In genomic region chr9:134328841-134329575, GRCh38 we compare ENCODE assay signal across 1 cellular context.
TF ChIP-seq lines count a peak whose summit lies in the region.

No MANE protein-coding gene starts in this region.

TF ChIP-seq in HepG2, 621 proteins besides CTCF, POLR2A, EP300 and RAD21 (continued from another document and continues in another):
- TF ChIP-seq THAP7 (CRISPR knock-in tag; IDR thresholded peaks at IDR 0.05) (no peak; the same call in 1 of the 2 replicates), POGZ (CRISPR knock-in tag; IDR thresholded peaks at IDR 0.05) (0 out of 2 replicates have a peak, but pooled peaks have one; percentile 15), ERF (CRISPR knock-in tag; IDR thresholded peaks at IDR 0.05) (no peak), FOXP1 (IDR thresholded peaks at IDR 0.05) (peak; percentile 97), FOXP1 (CRISPR knock-in tag; IDR thresholded peaks at IDR 0.05) (peak; percentile 99), ZBTB26 (CRISPR knock-in tag; IDR thresholded peaks at IDR 0.05; ENCODE audit: borderline replicate concordance) (no peak), ZBTB33 (CRISPR knock-in tag; IDR thresholded peaks at IDR 0.05) (no peak), ZNF576 (CRISPR knock-in tag; IDR thresholded peaks at IDR 0.05) (no peak), CC2D1A (CRISPR knock-in tag; IDR thresholded peaks at IDR 0.05) (no peak), ZNF841 (CRISPR knock-in tag; IDR thresholded peaks at IDR 0.05; ENCODE audit: borderline replicate concordance) (no peak), NFKB2 (CRISPR knock-in tag; IDR thresholded peaks at IDR 0.05; ENCODE audit: borderline replicate concordance) (no peak; the same call in 1 of the 2 replicates), ZSCAN12 (CRISPR knock-in tag; IDR thresholded peaks at IDR 0.05) (0 out of 2 replicates have a peak, but pooled peaks have one; percentile 70), ARID5B (CRISPR knock-in tag; IDR thresholded peaks at IDR 0.05) (0 out of 2 replicates have a peak, but pooled peaks have one; percentile 10), ZFAT (CRISPR knock-in tag; conservative IDR thresholded peaks at IDR 0.05) (no peak), ZSCAN20 (CRISPR knock-in tag; IDR thresholded peaks at IDR 0.05; ENCODE audit: borderline replicate concordance) (peak; percentile 41), TBX2 (CRISPR knock-in tag; IDR thresholded peaks at IDR 0.05; ENCODE audit: borderline replicate concordance) (peak; percentile 83), ZNF430 (CRISPR knock-in tag; IDR thresholded peaks at IDR 0.05) (no peak; the same call in 1 of the 2 replicates), SMAD9 (CRISPR knock-in tag; IDR thresholded peaks at IDR 0.05) (no peak), ZNF282 (IDR thresholded peaks at IDR 0.05; ENCODE audit: partially characterized antibody) (no peak), CENPT (CRISPR knock-in tag; IDR thresholded peaks at IDR 0.05; ENCODE audit: low read depth) (no peak), MXD4 (CRISPR knock-in tag; IDR thresholded peaks at IDR 0.05) (no peak), ZNF207 (IDR thresholded peaks at IDR 0.05; ENCODE audit: borderline replicate concordance) (no peak), HOXA9 (CRISPR knock-in tag; IDR thresholded peaks at IDR 0.05; ENCODE audit: borderline replicate concordance) (no peak; the same call in 1 of the 2 replicates), SP4 (CRISPR knock-in tag; IDR thresholded peaks at IDR 0.05) (peak; percentile 62; the same call in 1 of the 2 replicates), FOXO4 (CRISPR knock-in tag; conservative IDR thresholded peaks at IDR 0.05) (no peak), SKI (IDR thresholded peaks at IDR 0.05; ENCODE audit: partially characterized antibody) (peak; percentile 52), ELF1 (CRISPR knock-in tag; IDR thresholded peaks at IDR 0.05) (peak; percentile 18; the same call in 1 of the 2 replicates), ZNF850 (CRISPR knock-in tag; conservative IDR thresholded peaks at IDR 0.05) (no peak), ZNF121 (CRISPR knock-in tag; IDR thresholded peaks at IDR 0.05) (no peak), IRF2 (CRISPR knock-in tag; IDR thresholded peaks at IDR 0.05) (no peak), SAP130 (CRISPR knock-in tag; IDR thresholded peaks at IDR 0.05; ENCODE audit: low read depth) (peak; percentile 57), CHCHD3 (CRISPR knock-in tag; IDR thresholded peaks at IDR 0.05) (no peak), NR3C1 (CRISPR knock-in tag; IDR thresholded peaks at IDR 0.05) (no peak), ZNF234 (CRISPR knock-in tag; conservative IDR thresholded peaks at IDR 0.05) (no peak; the same call in 1 of the 2 replicates), SRF (IDR thresholded peaks at IDR 0.05; ENCODE audit: low read depth, low read length) (no peak), PHF5A (CRISPR knock-in tag; IDR thresholded peaks at IDR 0.05; ENCODE audit: low read depth, unreplicated experiment) (no peak), REXO4 (CRISPR knock-in tag; IDR thresholded peaks at IDR 0.05; ENCODE audit: borderline replicate concordance) (no peak), SIX1 (CRISPR knock-in tag; IDR thresholded peaks at IDR 0.05; ENCODE audit: borderline replicate concordance) (no peak), FOXC1 (CRISPR knock-in tag; IDR thresholded peaks at IDR 0.05; ENCODE audit: borderline replicate concordance) (peak; percentile 90; the same call in 1 of the 2 replicates), ETV6 (CRISPR knock-in tag; conservative IDR thresholded peaks at IDR 0.05) (no peak), ZBTB14 (CRISPR knock-in tag; IDR thresholded peaks at IDR 0.05) (no peak; the same call in 1 of the 2 replicates), ZFP36L2 (CRISPR knock-in tag; IDR thresholded peaks at IDR 0.05) (no peak), HDAC2 (CRISPR knock-in tag; IDR thresholded peaks at IDR 0.05) (peak; percentile 53), RFXAP (CRISPR knock-in tag; IDR thresholded peaks at IDR 0.05; ENCODE audit: borderline replicate concordance) (peak; percentile 29; the same call in 1 of the 2 replicates), POLR2G (IDR thresholded peaks at IDR 0.05; ENCODE audit: low read depth, low read length) (peak; percentile 78), ZBTB1 (CRISPR knock-in tag; IDR thresholded peaks at IDR 0.05; ENCODE audit: borderline replicate concordance) (no peak), AGO1 (IDR thresholded peaks at IDR 0.05; ENCODE audit: low read depth, low read length, poor library complexity, severe bottlenecking) (peak; percentile 28), NBN (conservative IDR thresholded peaks at IDR 0.05) (no peak), ZNF572 (CRISPR knock-in tag; IDR thresholded peaks at IDR 0.05) (peak; percentile 73; the same call in 1 of the 2 replicates), GZF1 (CRISPR knock-in tag; IDR thresholded peaks at IDR 0.05) (no peak), HOXA5 (CRISPR knock-in tag; IDR thresholded peaks at IDR 0.05) (peak; percentile 86), CBX5 (CRISPR knock-in tag; IDR thresholded peaks at IDR 0.05; ENCODE audit: borderline replicate concordance) (no peak), LBX2 (CRISPR knock-in tag; IDR thresholded peaks at IDR 0.05; ENCODE audit: borderline replicate concordance) (0 out of 2 replicates have a peak, but pooled peaks have one; percentile 54), ZNF20 (CRISPR knock-in tag; IDR thresholded peaks at IDR 0.05) (no peak), TSC22D2 (CRISPR knock-in tag; IDR thresholded peaks at IDR 0.05; ENCODE audit: borderline replicate concordance) (no peak), HNRNPLL (IDR thresholded peaks at IDR 0.05; ENCODE audit: low read depth, low read length, poor library complexity, severe bottlenecking) (peak; percentile 52), IKZF5 (CRISPR knock-in tag; IDR thresholded peaks at IDR 0.05) (no peak), MEF2D (CRISPR knock-in tag; IDR thresholded peaks at IDR 0.05) (peak; percentile 88), EEA1 (CRISPR knock-in tag; IDR thresholded peaks at IDR 0.05; ENCODE audit: borderline replicate concordance) (no peak; the same call in 1 of the 2 replicates), PAF1 (CRISPR knock-in tag; IDR thresholded peaks at IDR 0.05) (no peak), IRF9 (CRISPR knock-in tag; IDR thresholded peaks at IDR 0.05; ENCODE audit: borderline replicate concordance) (no peak; the same call in 1 of the 2 replicates), ZSCAN30 (CRISPR knock-in tag; IDR thresholded peaks at IDR 0.05) (no peak), ZNF460 (CRISPR knock-in tag; IDR thresholded peaks at IDR 0.05; ENCODE audit: borderline replicate concordance) (no peak)
